In genomic region chr3:143865302-143865701, GRCh38 we compare ENCODE assay signal across 18 cellular contexts.
"Had no signal": no experiment of that assay in that cellular context is flagged by ENCODE, and none has a peak within 500 bp of the region (broad histone marks: within the 10 kb centered on the region; RNA-seq: fewer than 3 reads in every experiment).

No MANE protein-coding gene starts in this region.

- H3K4me3 ChIP-seq: body of pancreas, dorsolateral prefrontal cortex, hepatocyte, lung had no signal

- H3K4me2 ChIP-seq: hepatocyte had no signal

- DNase-seq: activated B cell treated with CpG ODN at 0.5 μM for 24 hours; activated CD4-positive, alpha-beta memory T cell treated with anti-CD3 and anti-CD28 coated beads, Interleukin-2, amount 10 ng/mL, durations not matched to agents 7 days and 5 days; activated CD4-positive, alpha-beta T cell treated with anti-CD3 and anti-CD28 coated beads for 48 hours; activated CD8-positive, alpha-beta memory T cell treated with anti-CD3 and anti-CD28 coated beads, Interleukin-2, amount 10 ng/mL, durations not matched to agents 7 days and 5 days; activated naive CD8-positive, alpha-beta T cell treated with anti-CD3 and anti-CD28 coated beads for 36 hours; body of pancreas; caudate nucleus; dorsolateral prefrontal cortex; left cardiac atrium; midbrain; stimulated activated CD4-positive, alpha-beta T cell treated with anti-CD3 and anti-CD28 coated beads, Interleukin-12 subunit alpha, Interleukin-12 subunit beta, amount 100 ng/mL, for 4 hours; stimulated activated CD4-positive, alpha-beta T cell treated with anti-CD3 and anti-CD28 coated beads, Interleukin-1b, Interleukin-23, amount 100 ng/mL, for 48 hours; stimulated activated CD8-positive, alpha-beta memory T cell treated with anti-CD3 and anti-CD28 coated beads, Interleukin-4, amount 100 ng/mL, for 48 hours; stimulated activated naive CD4-positive, alpha-beta T cell had no signal

- H3K27ac ChIP-seq: body of pancreas, dorsolateral prefrontal cortex, epithelial cell of prostate, hepatocyte had no signal

- H3K4me1 ChIP-seq: body of pancreas had no signal

- H3K9me3 ChIP-seq: body of pancreas had no signal

- FAIRE-seq: colon had no signal

- ATAC-seq: activated CD8-positive, alpha-beta memory T cell treated with anti-CD3 and anti-CD28 coated beads, Interleukin-2, amount 10 ng/mL, durations not matched to agents 7 days and 5 days; body of pancreas; left cardiac atrium had no signal
